In the genomic region with DNA sequence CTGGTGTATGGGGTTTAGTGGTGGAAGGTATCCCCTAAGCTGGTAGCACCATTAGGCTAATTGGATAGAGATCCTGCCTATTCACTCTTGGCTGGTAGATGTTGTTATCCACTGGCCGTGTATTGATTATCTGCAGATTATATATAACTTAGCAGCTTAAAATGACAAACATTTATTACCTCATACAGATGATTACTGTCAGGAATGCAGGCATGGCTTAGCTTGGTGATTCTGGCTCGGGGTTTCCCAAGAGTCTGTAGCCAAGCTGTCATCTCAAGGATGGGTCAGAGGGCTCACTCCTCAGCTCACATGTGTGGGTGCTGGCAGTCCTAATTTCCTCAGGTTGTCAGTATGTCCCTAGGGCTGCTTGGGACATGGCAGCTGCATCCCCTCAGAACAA, we compare ENCODE assay signal across 22 cellular contexts.
"Had no signal": no experiment of that assay in that cellular context is flagged by ENCODE, and none has a peak within 500 bp of the region (broad histone marks: within the 10 kb centered on the region; RNA-seq: fewer than 3 reads in every experiment).

No MANE protein-coding gene starts in this region.

- H3K36me3 ChIP-seq: colonic mucosa, esophagus muscularis mucosa, left lung, neural progenitor cell, prostate gland, right atrium auricular region, sigmoid colon, spleen, suprapubic skin had no signal

- DNase-seq: colonic mucosa; effector CD8-positive, alpha-beta T cell; endodermal cell; head of caudate nucleus; left cardiac atrium; left lung; mesendoderm; midbrain; naive thymus-derived CD4-positive, alpha-beta T cell; sigmoid colon; spleen; stimulated activated CD4-positive, alpha-beta T cell treated with anti-CD3 and anti-CD28 coated beads, Interleukin-4, amount 100 ng/mL, for 4 hours; stimulated activated naive CD8-positive, alpha-beta T cell treated with anti-CD3 and anti-CD28 coated beads, Interleukin-15, amount 100 ng/mL, for 72 hours had no signal

- H3K4me2 ChIP-seq: neural progenitor cell had no signal

- H3K9me3 ChIP-seq: colonic mucosa, prostate gland, suprapubic skin had no signal

- H3K79me2 ChIP-seq: parathyroid adenoma had no signal

- H3K9ac ChIP-seq: neural progenitor cell, parathyroid adenoma had no signal

- H3K27ac ChIP-seq: colonic mucosa, epithelial cell of prostate, esophagus muscularis mucosa, left lung, neural progenitor cell, parathyroid adenoma, prostate gland, right atrium auricular region, sigmoid colon, skin epidermis, spleen, suprapubic skin had no signal

- H3K27me3 ChIP-seq: colonic mucosa, esophagus muscularis mucosa, left lung, neural progenitor cell, right atrium auricular region, sigmoid colon, spleen, suprapubic skin had no signal

- H3K4me3 ChIP-seq: colonic mucosa, esophagus muscularis mucosa, left lung, neural progenitor cell, prostate gland, right atrium auricular region, sigmoid colon, skin epidermis, spleen, suprapubic skin had no signal

- H2AFZ ChIP-seq: neural progenitor cell, parathyroid adenoma had no signal

- H3K4me1 ChIP-seq: colonic mucosa, left lung, neural progenitor cell, parathyroid adenoma, prostate gland, right atrium auricular region, spleen, suprapubic skin had no signal

- ATAC-seq: left cardiac atrium; left lung; naive thymus-derived CD4-positive, alpha-beta T cell; stimulated activated memory B cell treated with anti-CD40 and anti-IgM and Interleukin-4, amounts not matched to agents 10 μg/mL and 1 μg/mL and 100 μg/mL, for 72 hours; stimulated activated naive CD8-positive, alpha-beta T cell treated with anti-CD3 and anti-CD28 coated beads, Interleukin-15, amount 100 ng/mL, for 72 hours had no signal
